In the genomic region with DNA sequence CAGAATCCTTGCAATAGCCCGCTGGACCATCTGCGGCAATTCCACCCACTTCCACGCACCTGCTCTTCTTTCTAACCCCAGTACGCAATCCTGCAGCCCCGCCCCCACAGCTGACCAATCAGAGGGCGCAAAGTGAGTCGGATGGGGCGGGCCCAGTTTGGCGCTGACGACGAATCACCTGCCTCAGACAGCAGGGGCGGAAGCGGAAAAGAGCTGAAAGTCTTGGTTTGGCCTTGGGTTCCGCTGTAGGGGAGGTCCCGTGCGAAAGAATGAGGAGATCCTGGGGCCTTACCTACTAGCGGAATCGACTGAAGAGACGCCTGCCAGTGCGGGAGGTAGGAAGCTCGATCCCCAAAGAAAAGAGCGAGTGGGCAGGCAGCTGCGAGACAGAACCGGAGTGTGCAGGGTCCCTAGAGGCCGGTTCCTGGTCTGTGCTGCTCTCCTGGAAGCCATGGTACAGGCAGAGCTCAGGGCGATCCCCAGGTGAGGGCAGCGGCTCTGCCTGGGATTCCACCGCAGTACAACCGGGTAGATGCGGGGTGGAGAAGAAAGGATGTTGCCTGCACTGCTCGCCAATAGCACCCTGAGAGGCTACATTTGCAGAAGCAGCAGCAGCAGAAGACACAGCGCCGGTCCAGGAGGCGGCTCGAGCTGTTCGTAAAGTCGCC, we compare ENCODE assay signal across 8 cellular contexts. TPM values are rescaled to one million over a fixed set of nuclear protein-coding genes. Genes with fewer than 3 reads are reported as not detected.
DNase-seq lines count a peak whose midpoint lies in the region; ATAC-seq and TF ChIP-seq lines count a peak whose summit lies in the region.

A gene (plus strand): TSS at position 225 of the 668 bp plus-strand sequence. CDS start 560 bp downstream, outside the sequence.

- 0% methylated on average over 11 to 18 of the region's 37 CpGs for WGBS in gastroesophageal sphincter (ENCODE audit: low coverage in 1 of 2), 2 donors

- H3K4me3 ChIP-seq in NB4 (ENCODE audit: low read depth, low read length), result peak within 1 kb of the TSS; percentile 98
- peak within 1 kb of the TSS; percentile 97 for H3K4me3 ChIP-seq in SK-N-MC
- H3K4me3 ChIP-seq in gastroesophageal sphincter, result peak within 1 kb of the TSS; percentile 64 to 66
- peak within 1 kb of the TSS; percentile 84 to 91 for H3K4me3 ChIP-seq in neutrophil (ENCODE audit: low read depth in 1 of 2, low read length in 1 of 2)

- TF ChIP-seq POLR2A in NB4 (IDR thresholded peaks at IDR 0.05; ENCODE audit: extremely low read depth, insufficient read length), result peak; percentile 76
- TF ChIP-seq POLR2A in gastroesophageal sphincter (IDR thresholded peaks at IDR 0.05), result peak; percentile 44 to 50

- peak within 1 kb of the TSS; percentile 92 for H3K9ac ChIP-seq in SK-N-MC (ENCODE audit: insufficient read length)

- no peaks in the 10 kb centered on the region for H3K9me3 Mint-ChIP-seq in HFFc6
- no peaks in the 10 kb centered on the region for H3K9me3 Mint-ChIP-seq in activated naive CD4-positive, alpha-beta T cell treated with anti-CD3 and anti-CD28 coated beads, Interleukin-2, amount 10 ng/mL, durations not matched to agents 7 days and 5 days

- H3K27ac ChIP-seq in SK-N-MC (peak within 1 kb of the TSS; percentile 55; the same call in 1 of the 2 replicates), gastroesophageal sphincter (peak within 1 kb of the TSS; percentile 31 to 88 (median 78)), neutrophil (peak within 1 kb of the TSS; percentile 90), substantia nigra (ENCODE audit: low read depth, low read length, poor library complexity, severe bottlenecking) (peak within 1 kb of the TSS; percentile 75)

- H3K4me1 Mint-ChIP-seq in HFFc6 (ENCODE audit: low read depth), result peaks cover 33% of the 10 kb centered on the region
- H3K4me1 Mint-ChIP-seq in activated naive CD4-positive, alpha-beta T cell treated with anti-CD3 and anti-CD28 coated beads, Interleukin-2, amount 10 ng/mL, durations not matched to agents 7 days and 5 days, result peaks cover 35% of the 10 kb centered on the region

- peak; percentile 99 for ATAC-seq in gastroesophageal sphincter

- H3K4me1 ChIP-seq in gastroesophageal sphincter (peaks cover 5 to 53% (median 18%) of the 10 kb centered on the region in 3 donors), neutrophil (ENCODE audit: control insufficient read depth in 1 of 2, insufficient read depth in 1 of 2, low read depth in 1 of 2, low read length in 1 of 2) (peaks cover 17 to 18% of the 10 kb centered on the region in 2 experiments)

- peaks cover 9% of the 10 kb centered on the region for H3K27me3 Mint-ChIP-seq in HFFc6 (ENCODE audit: insufficient read depth)
- H3K27me3 Mint-ChIP-seq in activated naive CD4-positive, alpha-beta T cell treated with anti-CD3 and anti-CD28 coated beads, Interleukin-2, amount 10 ng/mL, durations not matched to agents 7 days and 5 days, result peaks cover 4% of the 10 kb centered on the region

- no peak for TF ChIP-seq EP300 in gastroesophageal sphincter (IDR thresholded peaks at IDR 0.05)

- CTCF ChIA-PET in activated naive CD4-positive, alpha-beta T cell treated with anti-CD3 and anti-CD28 coated beads, Interleukin-2, amount 10 ng/mL, durations not matched to agents 7 days and 5 days (lab: Charles Lee), result interaction anchor here (0.6 to 4.4 kb wide), 3 partner anchors 16 to 250 kb away, joined by 3 to 35 read pairs (median 3); no protein-coding TSS in a partner anchor

- peak within 1 kb of the TSS; percentile 97 for H3K4me3 Mint-ChIP-seq in HFFc6
- H3K4me3 Mint-ChIP-seq in activated naive CD4-positive, alpha-beta T cell treated with anti-CD3 and anti-CD28 coated beads, Interleukin-2, amount 10 ng/mL, durations not matched to agents 7 days and 5 days, result peak within 1 kb of the TSS; percentile 86

- DNase-seq in GM04503 (ENCODE audit: low read depth) (peak; percentile 65), HFFc6 (peak; percentile 92), NB4 (ENCODE audit: low read depth) (peak; percentile 94), SK-N-MC (ENCODE audit: low read depth, low spot score) (peak; percentile 77), substantia nigra (lab: John Stamatoyannopoulos, UW) (peak; percentile 66 to 99 (median 96))
- DNase-seq in activated naive CD4-positive, alpha-beta T cell treated with anti-CD3 and anti-CD28 coated beads, Interleukin-2, amount 10 ng/mL, durations not matched to agents 7 days and 5 days, result peak; percentile 99

- no peaks in the 10 kb centered on the region for H3K27me3 ChIP-seq in gastroesophageal sphincter
- peaks cover 35% of the 10 kb centered on the region for H3K27me3 ChIP-seq in neutrophil

- TF ChIP-seq CTCF in HFFc6 (IDR thresholded peaks at IDR 0.05) (no peak; the same call in 1 of the 2 replicates), NB4 (IDR thresholded peaks at IDR 0.05; ENCODE audit: low read depth, low read length) (no peak), gastroesophageal sphincter (IDR thresholded peaks at IDR 0.05) (peak in 2 of 4 experiments; percentile 23 to 35), neutrophil (IDR thresholded peaks at IDR 0.05) (peak; percentile 50)

- no peaks in the 10 kb centered on the region for H3K9me3 ChIP-seq in SK-N-MC (ENCODE audit: low read depth, low read length)
- H3K9me3 ChIP-seq in gastroesophageal sphincter, result no peaks in the 10 kb centered on the region
- no peaks in the 10 kb centered on the region for H3K9me3 ChIP-seq in neutrophil

- H3K36me3 Mint-ChIP-seq in HFFc6 (ENCODE audit: low read depth), result peaks cover 8% of the 10 kb centered on the region
- peaks cover 13% of the 10 kb centered on the region for H3K36me3 Mint-ChIP-seq in activated naive CD4-positive, alpha-beta T cell treated with anti-CD3 and anti-CD28 coated beads, Interleukin-2, amount 10 ng/mL, durations not matched to agents 7 days and 5 days

- H3K27ac Mint-ChIP-seq in HFFc6, result peak within 1 kb of the TSS; percentile 92
- H3K27ac Mint-ChIP-seq in activated naive CD4-positive, alpha-beta T cell treated with anti-CD3 and anti-CD28 coated beads, Interleukin-2, amount 10 ng/mL, durations not matched to agents 7 days and 5 days, result peak within 1 kb of the TSS; percentile 97

- H3K36me3 ChIP-seq in SK-N-MC (ENCODE audit: insufficient read depth, low read length) (peaks cover 14% of the 10 kb centered on the region), gastroesophageal sphincter (no peaks in the 10 kb centered on the region), neutrophil (peaks cover 4% of the 10 kb centered on the region)

RNA-seq across cellular contexts. Expression of the gene that starts here (rescaled TPM):
- total RNA-seq in HFFc6 (2021; fragmentation: NEBNext Ultra II Directional; extraction: Animal tissue kit (Norgen Biotek cat#: 25700)), result 10 to 100 TPM; 36.8 to 42.0 (median 39.8) TPM
- total RNA-seq in gastroesophageal sphincter, result 10 to 100 TPM; 17.5 to 24.7 (median 21.3) TPM

Comparison
In these comparisons a context has a peak if more than half of its experiments do, and no peak if none do; other contexts are left out.
1. Peak in every context shown above with its lines: DNase-seq, ATAC-seq, H3K4me3 ChIP-seq and H3K27ac ChIP-seq.